12 cellular contexts compared by ENCODE assay signal in the genomic region with DNA sequence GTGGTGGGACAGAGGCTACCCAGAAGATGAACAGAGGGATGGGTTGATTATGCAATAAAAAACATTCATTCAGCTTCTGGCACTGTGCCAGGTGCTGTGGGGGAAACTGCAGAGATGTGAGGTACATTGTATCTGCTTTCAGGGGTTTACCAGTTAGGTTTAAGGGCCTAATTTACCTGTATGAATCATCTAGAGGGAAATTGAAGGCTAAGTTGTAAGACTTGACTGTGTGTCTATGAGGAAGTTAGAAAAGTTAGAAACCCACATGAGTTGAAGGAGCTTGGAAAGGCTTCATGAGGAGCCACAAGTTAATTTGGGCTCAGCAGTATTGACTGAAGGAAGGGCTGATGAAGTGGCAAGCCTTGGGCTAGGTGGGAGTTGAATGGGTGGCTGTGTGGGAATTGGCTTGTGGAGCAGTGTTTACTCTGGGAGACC. TPM values are rescaled to one million over a fixed set of nuclear protein-coding genes. Genes with fewer than 3 reads are reported as not detected.
DNase-seq lines count a peak whose midpoint lies in the region; ATAC-seq, FAIRE-seq and TF ChIP-seq lines count a peak whose summit lies in the region.
"Had no signal": no experiment of that assay in that cellular context is flagged by ENCODE, and none has a peak within 500 bp of the region (broad histone marks: within the 10 kb centered on the region; RNA-seq: fewer than 3 reads in every experiment).

No MANE protein-coding gene starts in this region.

- no TSS peak for BruUV-seq in GM12878 (replicated peaks; lab: Mats Ljungman, UMichigan)

- no peak for TF ChIP-seq RAD21 in SK-N-SH (IDR thresholded peaks at IDR 0.05; ENCODE audit: low read length)
- no peak for TF ChIP-seq RAD21 in GM12878 (IDR thresholded peaks at IDR 0.05; ENCODE audit: insufficient read depth, low read depth, low read length)

- SMC1A ChIA-PET in GM12878 (lab: Charles Lee; ENCODE audit: uncharacterized antibody, unreplicated experiment): interaction anchor here (0.6 to 2.7 kb wide), 8 partner anchors 34 to 225 kb away, joined by 3 to 15 read pairs (median 4); a partner anchor contains a TSS

- H3K4me2 ChIP-seq in SK-N-SH (no peak overlapping the region), GM12878 (ENCODE audit: control insufficient read depth, insufficient read depth) (no peak overlapping the region)

- TF ChIP-seq EP300 in SK-N-SH (IDR thresholded peaks at IDR 0.05; ENCODE audit: borderline replicate concordance in 1 of 2, low read depth in 1 of 2, low read length in 1 of 2) (no peak), GM12878 (IDR thresholded peaks at IDR 0.05; ENCODE audit: borderline replicate concordance in 1 of 2, control insufficient read depth in 1 of 2, low read depth in 2 of 2, low read length in 2 of 2) (peak in 1 of 2 experiments; percentile 23; a peak in 1 of 4 replicates)

- no peaks in the 10 kb centered on the region for H3K9me3 ChIP-seq in SK-N-SH
- no peaks in the 10 kb centered on the region for H3K9me3 ChIP-seq in GM12878 (replicated peaks; ENCODE audit: control insufficient read depth, insufficient read depth, low read length)

- no peak overlapping the region for H2AFZ ChIP-seq in SK-N-SH (ENCODE audit: low read depth)
- no peak overlapping the region for H2AFZ ChIP-seq in GM12878 (ENCODE audit: control insufficient read depth, low read depth, low read length)

- H3K36me3 ChIP-seq in SK-N-SH (replicated peaks in 1 of 2; ENCODE audit: control insufficient read depth in 1 of 2, insufficient read depth in 2 of 2, low read length in 1 of 2) (no peaks in the 10 kb centered on the region), GM12878 (ENCODE audit: control insufficient read depth in 2 of 2, insufficient read depth in 2 of 2, low read length in 1 of 2) (no peaks in the 10 kb centered on the region)

- H3K79me2 ChIP-seq in SK-N-SH (ENCODE audit: insufficient read depth) (no peaks in the 10 kb centered on the region), GM12878 (ENCODE audit: control insufficient read depth, insufficient read depth, low read length) (no peaks in the 10 kb centered on the region)

- H3K27me3 ChIP-seq in SK-N-SH (ENCODE audit: insufficient read depth): no peaks in the 10 kb centered on the region
- no peaks in the 10 kb centered on the region for H3K27me3 ChIP-seq in GM12878 (replicated peaks in 1 of 2; ENCODE audit: control insufficient read depth in 2 of 2, insufficient read depth in 2 of 2, low read length in 1 of 2)

- DNase-seq in SK-N-SH (no peak), GM12878 (ENCODE audit: low read depth, low spot score) (peak; percentile 54), NCI-H2196 treated with DMSO at 0.1 percent for 48 hours (lab: John Stamatoyannopoulos, UW; ENCODE audit: unreplicated experiment) (no peak)
- DNase-seq in NK-92 treated with Interleukin-12 subunit alpha and Interleukin-12 subunit beta, amount 100 ng/mL, for 24 hours (lab: John Stamatoyannopoulos, UW): no peak
- DNase-seq: caudate nucleus, GF-D8, NCI-H1436 had no signal

- FAIRE-seq in GM12878 (lab: Jason Lieb, UNC): peak; percentile 18

- no peaks in the 10 kb centered on the region for H3K9me2 ChIP-seq in SK-N-SH

- H3K4me3 ChIP-seq in SK-N-SH (ENCODE audit: low read depth in 2 of 2, low read length in 1 of 2) (no peak overlapping the region), GM12878 (no peak overlapping the region)

- RAD21 ChIA-PET in GM12878 (lab: Charles Lee; ENCODE audit: unreplicated experiment): interaction anchor here (1.3 to 1.9 kb wide), 4 partner anchors 34 to 226 kb away, joined by 4 to 15 read pairs (median 5); a partner anchor contains a TSS

- H3K27ac ChIP-seq in SK-N-SH (ENCODE audit: low read depth in 2 of 2, low read length in 1 of 2) (no peak overlapping the region), GM12878 (ENCODE audit: control insufficient read depth, insufficient read depth) (no peak overlapping the region)

- H3K4me1 ChIP-seq in SK-N-SH (ENCODE audit: control insufficient read depth in 1 of 2, insufficient read depth in 2 of 2, low read depth in 1 of 2, low read length in 1 of 2) (peaks cover 0 to 6% of the 10 kb centered on the region in 2 experiments; a peak in 1 of 4 replicates), GM12878 (ENCODE audit: control insufficient read depth, insufficient read depth, low read length) (peaks cover 11% of the 10 kb centered on the region; the same call in 1 of the 2 replicates)

- in situ Hi-C loops in GM12878 (cut with MboI): no loop called here

- no peak overlapping the region for H3K9ac ChIP-seq in SK-N-SH
- H3K9ac ChIP-seq in GM12878 (ENCODE audit: control insufficient read depth, insufficient read depth, low read length): no peak overlapping the region

- TF ChIP-seq CTCF in SK-N-SH (IDR thresholded peaks at IDR 0.05) (no peak), GM12878 (IDR thresholded peaks at IDR 0.05 in 2 of 3, conservative IDR thresholded peaks at IDR 0.05 in 1 of 3; ENCODE audit: control insufficient read depth in 2 of 3, extremely low read depth in 1 of 3, insufficient read depth in 1 of 3, low read depth in 3 of 3, low read length in 3 of 3) (no peak)

- no peak for TF ChIP-seq POLR2A in GM12878 (IDR thresholded peaks at IDR 0.05; ENCODE audit: low read depth, low read length)

- ATAC-seq in SK-N-SH treated with all-trans-retinoic acid at 6 μM for 48 hours: no peak
- ATAC-seq in GM19463 (IDR thresholded peaks at IDR 0.05; ENCODE audit: unreplicated experiment): peak; percentile 75
- ATAC-seq in HG03103 (IDR thresholded peaks at IDR 0.05; ENCODE audit: low read depth, unreplicated experiment): peak; percentile 72
- peak; percentile 92 for ATAC-seq in GM12878
- no peak for ATAC-seq in HG02623 (IDR thresholded peaks at IDR 0.05; ENCODE audit: unreplicated experiment)

- no peaks in the 10 kb centered on the region for H3F3A ChIP-seq in SK-N-SH (replicated peaks; ENCODE audit: insufficient read depth)

- H4K20me1 ChIP-seq in SK-N-SH (ENCODE audit: insufficient read depth): no peaks in the 10 kb centered on the region
- H4K20me1 ChIP-seq in GM12878 (ENCODE audit: control insufficient read depth, insufficient read depth): no peaks in the 10 kb centered on the region

- CTCF ChIA-PET in SK-N-SH (lab: Yijun Ruan, JAX): interaction anchor here (1.0 to 1.7 kb wide), 3 partner anchors 34 to 226 kb away, joined by 3 to 11 read pairs (median 5); no protein-coding TSS in a partner anchor
- CTCF ChIA-PET in GM12878 (lab: Yijun Ruan, JAX): interaction anchor here (0.8 to 2.8 kb wide), 5 partner anchors 34 to 226 kb away, joined by 3 to 12 read pairs (median 5); a partner anchor contains a TSS

- intact Hi-C loops in GM12878 (cut with micrococcal nuclease; ENCODE audit: unreplicated experiment): loop anchor here (1.0 to 10.0 kb wide), 5 partner anchors 118 to 407 kb away; a partner anchor contains a TSS

- POLR2A ChIA-PET in SK-N-SH (lab: Yijun Ruan, JAX): no interaction called here
- POLR2A ChIA-PET in GM12878 (lab: Charles Lee): interaction anchor here (1.1 kb wide), 1 partner anchor 208 kb away, joined by 6 read pairs; no protein-coding TSS in a partner anchor

TF ChIP-seq in SK-N-SH treated with all-trans-retinoic acid at 6 μM for 48 hours, 23 proteins besides CTCF, POLR2A, EP300 and RAD21 (continues in another document):
- TF ChIP-seq OSR1 (CRISPR knock-in tag; IDR thresholded peaks at IDR 0.05) (no peak), CSDC2 (CRISPR knock-in tag; IDR thresholded peaks at IDR 0.05) (no peak)

RNA-seq across cellular contexts. Expression of a gene that starts 36.7 kb away (rescaled TPM):
- polyA plus RNA-seq in SK-N-SH (2012; rRNA removed) (not detected in 2 replicates), GM12878 (2011; rRNA removed) (0.03 and 0.07 TPM in 2 replicates), GM12878 (2014; fragmentation: Illumina TruSeq; extraction: Trizol) (0.04 and 0.13 TPM in 2 replicates), GM12878 (2014; fragmentation: Nextera tagmentation; extraction: Ambion mirVana) (under 1 TPM in 1 of 2 experiments, not detected in 1; 0.05 TPM), GM12878 (2014; rRNA removed) (not detected in 2 replicates), GM12878 (2016; fragmentation: Nextera tagmentation; extraction: Ambion mirVana) (under 1 TPM in 1 of 2 experiments, not detected in 1; 0.25 TPM)
- not detected in 2 replicates for polyA plus RNA-seq in SK-N-SH (2012; cell fraction: cytosol; rRNA removed)
- not detected in 2 replicates for polyA plus RNA-seq in SK-N-SH (2012; cell fraction: nucleus; rRNA removed)
- not detected in 2 replicates for total RNA-seq in GM12878 (2013; cell fraction: nucleolus; rRNA removed)
- total RNA-seq in GM12878 (2014; rRNA removed) (0.06 TPM in 1 of 2 replicates, not detected in the other), GM12878 (2014; rRNA removed; fragmentation: Illumina TruSeq; extraction: Trizol) (not detected in 2 replicates), GM12878 (2021) (not detected in 2 replicates)
- polyA plus RNA-seq in GM12878 (2011; ENCODE audit: low read depth): not detected
- polyA plus RNA-seq in GM12878 (2011; cell fraction: cytosol; rRNA removed): not detected in 2 replicates
- polyA plus RNA-seq in GM12878 (2011; cell fraction: nucleus; rRNA removed): 0.03 TPM in 1 of 2 replicates, not detected in the other
- 0.04 and 0.09 TPM in 2 replicates for polyA plus RNA-seq in GM12878 (2012)
- polyA minus RNA-seq in GM12878 (2011; rRNA and poly(A)+ RNA removed): not detected in 2 replicates
- not detected in 2 replicates for polyA minus RNA-seq in GM12878 (2011; cell fraction: cytosol; rRNA and poly(A)+ RNA removed)
- 0.19 and 0.36 TPM in 2 replicates for polyA minus RNA-seq in GM12878 (2011; cell fraction: nucleus; rRNA and poly(A)+ RNA removed)
- total RNA-seq: frontal cortex had no signal

RNA-seq across cellular contexts. Expression of a gene that starts 54.2 kb away (rescaled TPM):
- polyA plus RNA-seq in SK-N-SH (2012; rRNA removed) (66.8 and 97.6 TPM in 2 replicates), GM12878 (2011; rRNA removed) (469 and 611 TPM in 2 replicates), GM12878 (2014; fragmentation: Illumina TruSeq; extraction: Trizol) (296 and 313 TPM in 2 replicates), GM12878 (2014; fragmentation: Nextera tagmentation; extraction: Ambion mirVana) (100 to 1,000 TPM; 246 to 274 TPM), GM12878 (2014; rRNA removed) (238 and 284 TPM in 2 replicates), GM12878 (2016; fragmentation: Nextera tagmentation; extraction: Ambion mirVana) (100 to 1,000 TPM; 752 to 784 TPM)
- polyA plus RNA-seq in SK-N-SH (2012; cell fraction: cytosol; rRNA removed): 112 and 139 TPM in 2 replicates
- 20.6 and 46.8 TPM in 2 replicates for polyA plus RNA-seq in SK-N-SH (2012; cell fraction: nucleus; rRNA removed)
- 63.2 and 67.3 TPM in 2 replicates for total RNA-seq in GM12878 (2013; cell fraction: nucleolus; rRNA removed)
- total RNA-seq in GM12878 (2014; rRNA removed) (306 and 348 TPM in 2 replicates), GM12878 (2014; rRNA removed; fragmentation: Illumina TruSeq; extraction: Trizol) (313 and 325 TPM in 2 replicates), GM12878 (2021) (281 and 291 TPM in 2 replicates)
- polyA plus RNA-seq in GM12878 (2011; ENCODE audit: low read depth): 98.1 TPM
- polyA plus RNA-seq in GM12878 (2011; cell fraction: cytosol; rRNA removed): 138 and 175 TPM in 2 replicates
- polyA plus RNA-seq in GM12878 (2011; cell fraction: nucleus; rRNA removed): 86.4 and 101 TPM in 2 replicates
- polyA plus RNA-seq in GM12878 (2012): 217 and 241 TPM in 2 replicates
- 90.1 and 117 TPM in 2 replicates for polyA minus RNA-seq in GM12878 (2011; rRNA and poly(A)+ RNA removed)
- polyA minus RNA-seq in GM12878 (2011; cell fraction: cytosol; rRNA and poly(A)+ RNA removed): 118 and 126 TPM in 2 replicates
- 47.9 and 94.0 TPM in 2 replicates for polyA minus RNA-seq in GM12878 (2011; cell fraction: nucleus; rRNA and poly(A)+ RNA removed)

Comparison
In these comparisons a context has a peak if more than half of its experiments do, and no peak if none do; other contexts are left out.
1. ATAC-seq: peak in GM19463 (single experiment), HG03103 (single experiment) and GM12878 (single experiment); none in SK-N-SH treated with all-trans-retinoic acid at 6 μM for 48 hours (single experiment) and HG02623 (single experiment).